Comparison of ENCODE assay signal across 14 cellular contexts in genomic region chr3:169886671-169887070, GRCh38. TPM values are rescaled to one million over a fixed set of nuclear protein-coding genes. Genes with fewer than 3 reads are reported as not detected.
DNase-seq lines count a peak whose midpoint lies in the region; ATAC-seq, FAIRE-seq and TF ChIP-seq lines count a peak whose summit lies in the region.
"Had no signal": no experiment of that assay in that cellular context is flagged by ENCODE, and none has a peak within 500 bp of the region (broad histone marks: within the 10 kb centered on the region; RNA-seq: fewer than 3 reads in every experiment).

No MANE protein-coding gene starts in this region.

- TF ChIP-seq POLR2A in H54 (IDR thresholded peaks at IDR 0.05; ENCODE audit: low read depth, low read length) = no peak

- FAIRE-seq in H54 (lab: Jason Lieb, UNC) = no peak
- FAIRE-seq: colon, H1 had no signal

- DNase-seq in C1 segment of cervical spinal cord (lab: John Stamatoyannopoulos, UW) (peak in 13 of 14 donors; percentile 5 to 70 (median 37)), head of caudate nucleus (peak; percentile 14 to 86 (median 58)), pons (ENCODE audit: low spot score) (peak; percentile 64), SK-N-DZ (ENCODE audit: low spot score) (no peak), H54 (ENCODE audit: insufficient read length, low spot score) (no peak)
- no peak for DNase-seq in stimulated activated CD4-positive, alpha-beta T cell treated with anti-CD3 and anti-CD28 coated beads, Interleukin-4, amount 100 ng/mL, for 24 hours
- DNase-seq: activated CD8-positive, alpha-beta memory T cell treated with anti-CD3 and anti-CD28 coated beads, Interleukin-2, amount 50 U/mL, for 4 hours; CD8-positive, alpha-beta T cell; stimulated activated CD4-positive, alpha-beta T cell treated with anti-CD3 and anti-CD28 coated beads, Interleukin-12 subunit alpha, Interleukin-12 subunit beta, amount 100 ng/mL, for 4 hours; stimulated activated naive CD8-positive, alpha-beta T cell treated with anti-CD3 and anti-CD28 coated beads, Interleukin-15, amount 100 ng/mL, for 72 hours had no signal

- ATAC-seq in SK-N-SH treated with all-trans-retinoic acid at 6 μM for 48 hours (peak; percentile 37; the same call in 2 of the 3 replicates), HG02642 (IDR thresholded peaks at IDR 0.05; ENCODE audit: poor library complexity, unreplicated experiment) (no peak)
- ATAC-seq: CD8-positive, alpha-beta T cell; stimulated activated naive CD8-positive, alpha-beta T cell treated with anti-CD3 and anti-CD28 coated beads, Interleukin-15, amount 100 ng/mL, for 72 hours had no signal

- intact Hi-C loops in head of caudate nucleus (cut with DNase I) = no loop called here

TF ChIP-seq in SK-N-SH treated with all-trans-retinoic acid at 6 μM for 48 hours, 23 proteins besides CTCF, POLR2A, EP300 and RAD21:
- no peak for TF ChIP-seq TCF4 (CRISPR knock-in tag; IDR thresholded peaks at IDR 0.05; ENCODE audit: borderline replicate concordance)
- TF ChIP-seq, protein P1, sequence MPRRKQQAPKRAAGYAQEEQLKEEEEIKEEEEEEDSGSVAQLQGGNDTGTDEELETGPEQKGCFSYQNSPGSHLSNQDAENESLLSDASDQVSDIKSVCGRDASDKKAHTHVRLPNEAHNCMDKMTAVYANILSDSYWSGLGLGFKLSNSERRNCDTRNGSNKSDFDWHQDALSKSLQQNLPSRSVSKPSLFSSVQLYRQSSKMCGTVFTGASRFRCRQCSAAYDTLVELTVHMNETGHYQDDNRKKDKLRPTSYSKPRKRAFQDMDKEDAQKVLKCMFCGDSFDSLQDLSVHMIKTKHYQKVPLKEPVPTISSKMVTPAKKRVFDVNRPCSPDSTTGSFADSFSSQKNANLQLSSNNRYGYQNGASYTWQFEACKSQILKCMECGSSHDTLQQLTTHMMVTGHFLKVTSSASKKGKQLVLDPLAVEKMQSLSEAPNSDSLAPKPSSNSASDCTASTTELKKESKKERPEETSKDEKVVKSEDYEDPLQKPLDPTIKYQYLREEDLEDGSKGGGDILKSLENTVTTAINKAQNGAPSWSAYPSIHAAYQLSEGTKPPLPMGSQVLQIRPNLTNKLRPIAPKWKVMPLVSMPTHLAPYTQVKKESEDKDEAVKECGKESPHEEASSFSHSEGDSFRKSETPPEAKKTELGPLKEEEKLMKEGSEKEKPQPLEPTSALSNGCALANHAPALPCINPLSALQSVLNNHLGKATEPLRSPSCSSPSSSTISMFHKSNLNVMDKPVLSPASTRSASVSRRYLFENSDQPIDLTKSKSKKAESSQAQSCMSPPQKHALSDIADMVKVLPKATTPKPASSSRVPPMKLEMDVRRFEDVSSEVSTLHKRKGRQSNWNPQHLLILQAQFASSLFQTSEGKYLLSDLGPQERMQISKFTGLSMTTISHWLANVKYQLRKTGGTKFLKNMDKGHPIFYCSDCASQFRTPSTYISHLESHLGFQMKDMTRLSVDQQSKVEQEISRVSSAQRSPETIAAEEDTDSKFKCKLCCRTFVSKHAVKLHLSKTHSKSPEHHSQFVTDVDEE (CRISPR knock-in tag; IDR thresholded peaks at IDR 0.05) = no peak
- TF ChIP-seq, protein P2, sequence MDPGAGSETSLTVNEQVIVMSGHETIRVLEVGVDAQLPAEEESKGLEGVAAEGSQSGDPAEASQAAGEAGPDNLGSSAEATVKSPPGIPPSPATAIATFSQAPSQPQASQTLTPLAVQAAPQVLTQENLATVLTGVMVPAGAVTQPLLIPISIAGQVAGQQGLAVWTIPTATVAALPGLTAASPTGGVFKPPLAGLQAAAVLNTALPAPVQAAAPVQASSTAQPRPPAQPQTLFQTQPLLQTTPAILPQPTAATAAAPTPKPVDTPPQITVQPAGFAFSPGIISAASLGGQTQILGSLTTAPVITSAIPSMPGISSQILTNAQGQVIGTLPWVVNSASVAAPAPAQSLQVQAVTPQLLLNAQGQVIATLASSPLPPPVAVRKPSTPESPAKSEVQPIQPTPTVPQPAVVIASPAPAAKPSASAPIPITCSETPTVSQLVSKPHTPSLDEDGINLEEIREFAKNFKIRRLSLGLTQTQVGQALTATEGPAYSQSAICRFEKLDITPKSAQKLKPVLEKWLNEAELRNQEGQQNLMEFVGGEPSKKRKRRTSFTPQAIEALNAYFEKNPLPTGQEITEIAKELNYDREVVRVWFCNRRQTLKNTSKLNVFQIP (CRISPR knock-in tag; IDR thresholded peaks at IDR 0.05; ENCODE audit: borderline replicate concordance, low read depth) = no peak
- TF ChIP-seq ARNTL (CRISPR knock-in tag; IDR thresholded peaks at IDR 0.05; ENCODE audit: borderline replicate concordance, low read depth) = no peak
- TF ChIP-seq OSR1 (CRISPR knock-in tag; IDR thresholded peaks at IDR 0.05) = no peak
- no peak for TF ChIP-seq PATZ1 (CRISPR knock-in tag; IDR thresholded peaks at IDR 0.05; ENCODE audit: borderline replicate concordance)
- TF ChIP-seq RARB (CRISPR knock-in tag; IDR thresholded peaks at IDR 0.05) = no peak
- TF ChIP-seq CSDC2 (CRISPR knock-in tag; IDR thresholded peaks at IDR 0.05) = no peak
- TF ChIP-seq, protein P3, sequence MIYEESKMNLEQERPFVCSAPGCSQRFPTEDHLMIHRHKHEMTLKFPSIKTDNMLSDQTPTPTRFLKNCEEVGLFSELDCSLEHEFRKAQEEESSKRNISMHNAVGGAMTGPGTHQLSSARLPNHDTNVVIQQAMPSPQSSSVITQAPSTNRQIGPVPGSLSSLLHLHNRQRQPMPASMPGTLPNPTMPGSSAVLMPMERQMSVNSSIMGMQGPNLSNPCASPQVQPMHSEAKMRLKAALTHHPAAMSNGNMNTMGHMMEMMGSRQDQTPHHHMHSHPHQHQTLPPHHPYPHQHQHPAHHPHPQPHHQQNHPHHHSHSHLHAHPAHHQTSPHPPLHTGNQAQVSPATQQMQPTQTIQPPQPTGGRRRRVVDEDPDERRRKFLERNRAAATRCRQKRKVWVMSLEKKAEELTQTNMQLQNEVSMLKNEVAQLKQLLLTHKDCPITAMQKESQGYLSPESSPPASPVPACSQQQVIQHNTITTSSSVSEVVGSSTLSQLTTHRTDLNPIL (CRISPR knock-in tag; IDR thresholded peaks at IDR 0.05; ENCODE audit: low read depth) = no peak
- no peak for TF ChIP-seq GLIS3 (CRISPR knock-in tag; IDR thresholded peaks at IDR 0.05)
- no peak for TF ChIP-seq PPARA (CRISPR knock-in tag; IDR thresholded peaks at IDR 0.05; ENCODE audit: borderline replicate concordance)
- no peak for TF ChIP-seq BACH2 (CRISPR knock-in tag; IDR thresholded peaks at IDR 0.05; ENCODE audit: borderline replicate concordance)
- TF ChIP-seq ZNF565 (CRISPR knock-in tag; conservative IDR thresholded peaks at IDR 0.05; ENCODE audit: low read depth) = no peak
- TF ChIP-seq ZFP30 (CRISPR knock-in tag; IDR thresholded peaks at IDR 0.05) = no peak
- TF ChIP-seq ESRRG (CRISPR knock-in tag; IDR thresholded peaks at IDR 0.05) = no peak
- no peak for TF ChIP-seq ISL1 (CRISPR knock-in tag; IDR thresholded peaks at IDR 0.05)

RNA-seq across cellular contexts. Expression of gene LRRC31, which starts 16.9 kb away (rescaled TPM):
- not detected in 2 replicates for polyA plus RNA-seq in SK-N-DZ (2014; cell fraction: cytosol; rRNA removed)
- polyA plus RNA-seq in SK-N-DZ (2014; cell fraction: nucleus; rRNA removed) = not detected in 2 replicates
- polyA plus RNA-seq: H1 had no signal

RNA-seq across cellular contexts. Expression of gene SAMD7, which starts 24.7 kb away (rescaled TPM):
- polyA plus RNA-seq in SK-N-DZ (2014; cell fraction: cytosol; rRNA removed) = not detected in 2 replicates
- polyA plus RNA-seq in SK-N-DZ (2014; cell fraction: nucleus; rRNA removed) = not detected in 2 replicates
- polyA plus RNA-seq: H1 had no signal

Comparison
In these comparisons a context has a peak if more than half of its experiments do, and no peak if none do; other contexts are left out.
1. DNase-seq: peak in C1 segment of cervical spinal cord (13 of 14), head of caudate nucleus (42 of 42) and pons (single experiment); none in SK-N-DZ (single experiment), stimulated activated CD4-positive, alpha-beta T cell treated with anti-CD3 and anti-CD28 coated beads, Interleukin-4, amount 100 ng/mL, for 24 hours (single experiment) and H54 (single experiment).